ENCODE assay signal across 8 cellular contexts in the genomic region with DNA sequence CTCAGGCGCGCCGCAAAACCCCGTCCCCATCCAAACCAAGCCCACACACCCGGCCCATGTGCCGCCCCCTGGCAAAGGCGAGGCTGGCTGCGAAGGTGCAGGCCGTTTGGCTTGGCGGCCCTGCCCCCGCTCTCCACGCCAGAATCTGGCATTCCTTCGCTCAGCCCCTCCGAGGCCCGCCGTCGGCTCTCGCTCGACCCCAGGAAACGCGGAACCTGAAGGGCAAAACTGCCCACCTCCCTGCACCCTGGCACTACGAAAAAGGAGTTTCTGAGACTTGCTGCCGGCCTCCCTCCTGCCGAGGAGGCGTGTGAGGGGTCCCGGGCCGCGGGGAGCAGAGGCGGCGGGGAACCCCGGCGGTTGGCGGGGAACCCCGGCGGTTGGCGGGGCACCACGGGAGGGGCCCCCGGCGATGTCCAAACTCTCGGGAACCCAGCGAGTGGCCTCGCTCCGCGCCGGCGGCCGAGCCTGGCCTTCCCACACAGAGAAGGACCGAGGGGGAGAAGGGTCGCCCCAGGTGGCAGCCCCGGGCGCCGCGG. TPM values are rescaled to one million over a fixed set of nuclear protein-coding genes. Genes with fewer than 3 reads are reported as not detected.
A peak's percentile ranks its signal among the peaks of the same experiment; 100 is the strongest.
DNase-seq lines count a peak whose midpoint lies in the region; ATAC-seq and TF ChIP-seq lines count a peak whose summit lies in the region.
"Not testable (repeated sequence)": the region's sequence is repeated elsewhere in the genome, so short reads cannot be mapped to it uniquely, and the experiment has no call there.

No MANE protein-coding gene starts in this region.

- not testable (repeated sequence) for TF ChIP-seq CTCF in GM23338 (conservative IDR thresholded peaks at IDR 0.05; ENCODE audit: low read depth in 2 of 2); SK-N-SH (IDR thresholded peaks at IDR 0.05); mammary epithelial cell (conservative IDR thresholded peaks at IDR 0.05 in 1 of 2, IDR thresholded peaks at IDR 0.05 in 1 of 2; ENCODE audit: extremely low read depth in 1 of 2, insufficient read depth in 1 of 2, low read depth in 1 of 2, low read length in 2 of 2); mucosa of descending colon (IDR thresholded peaks at IDR 0.05); upper lobe of right lung (IDR thresholded peaks at IDR 0.05)

- not testable (repeated sequence) for H3K9ac ChIP-seq in SK-N-SH
- H3K9ac ChIP-seq in mammary epithelial cell (ENCODE audit: insufficient read depth, low read length) (peak overlapping the region; percentile 32), skeletal muscle tissue (ENCODE audit: low read depth in 1 of 3, low read length in 3 of 3) (peak overlapping the region in 2 of 3 donors; percentile 23 to 62)

- TF ChIP-seq EP300 in SK-N-SH (IDR thresholded peaks at IDR 0.05; ENCODE audit: borderline replicate concordance in 1 of 2, low read depth in 1 of 2, low read length in 1 of 2) = not testable (repeated sequence)

- H3K4me2 ChIP-seq in GM23338 = peak overlapping the region; percentile 73; the same call in 1 of the 2 replicates
- H3K4me2 ChIP-seq in SK-N-SH = 0 out of 2 replicates have a peak overlapping the region, but pooled peaks have one; percentile 33
- not testable (repeated sequence) for H3K4me2 ChIP-seq in mammary epithelial cell (ENCODE audit: insufficient read depth, low read depth, low read length)

- no CpG with 5 or more reads among the region's 53 CpGs for WGBS in SK-N-SH (ENCODE audit: low lambda C conversion rate)
- no CpG with 5 or more reads among the region's 53 CpGs for WGBS in mammary epithelial cell (ENCODE audit: low coverage, missing lambda C conversion rate)

- H3K27ac Mint-ChIP-seq in GM23338 = not testable (repeated sequence)

- not testable (repeated sequence) for H3K9me2 ChIP-seq in GM23338 (ENCODE audit: insufficient read depth); SK-N-SH

- peak overlapping the region; percentile 66 for H3K4me3 Mint-ChIP-seq in GM23338

- not testable (repeated sequence) for H3K27ac ChIP-seq in GM23338 (ENCODE audit: low read depth); SK-N-SH (ENCODE audit: low read depth in 2 of 2, low read length in 1 of 2); mammary epithelial cell (ENCODE audit: insufficient read depth, low read depth, low read length); upper lobe of right lung
- peak overlapping the region; percentile 51 for H3K27ac ChIP-seq in skeletal muscle tissue (ENCODE audit: low read depth, low read length)

- intact Hi-C loops in mammary epithelial cell (cut with micrococcal nuclease); Right ventricle myocardium superior (cut with DNase I); mucosa of descending colon (cut with DNase I, micrococcal nuclease); upper lobe of right lung (cut with DNase I): not testable (repeated sequence)

- not testable (repeated sequence) for H4K20me1 ChIP-seq in GM23338 (replicated peaks; ENCODE audit: insufficient read depth); SK-N-SH (ENCODE audit: insufficient read depth); mammary epithelial cell (ENCODE audit: insufficient read depth, low read length)

- H3K4me1 Mint-ChIP-seq in GM23338 = not testable (repeated sequence)

- H3K27me3 ChIP-seq in GM23338 (ENCODE audit: insufficient read depth); SK-N-SH (ENCODE audit: insufficient read depth); mammary epithelial cell (ENCODE audit: insufficient read depth, low read length); skeletal muscle tissue (ENCODE audit: control insufficient read depth in 3 of 3, insufficient read depth in 3 of 3, low read length in 3 of 3); upper lobe of right lung: not testable (repeated sequence)

- not testable (repeated sequence) for H3K4me1 ChIP-seq in GM23338 (ENCODE audit: insufficient read depth); SK-N-SH (ENCODE audit: control insufficient read depth in 1 of 2, insufficient read depth in 2 of 2, low read depth in 1 of 2, low read length in 1 of 2); mammary epithelial cell (ENCODE audit: insufficient read depth, low read length); mucosa of descending colon (ENCODE audit: low read depth); skeletal muscle tissue (ENCODE audit: control insufficient read depth in 3 of 3, insufficient read depth in 3 of 3, low read length in 3 of 3); upper lobe of right lung

- H3K9me3 Mint-ChIP-seq in GM23338 = not testable (repeated sequence)

- dilution Hi-C loops in mammary epithelial cell (cut with HindIII; ENCODE audit: low sequenced_read_pairs) = not testable (repeated sequence)

- DNase-seq in GM23338 (ENCODE audit: low spot score); SK-N-SH; mammary epithelial cell: not testable (repeated sequence)
- DNase-seq in activated T-cell treated with anti-CD3 and anti-CD28 coated beads for 4 hours = peak; percentile 1
- peak; percentile 33 for DNase-seq in Right ventricle myocardium superior
- peak; percentile 1 to 54 (median 39) for DNase-seq in mucosa of descending colon
- peak; percentile 57 for DNase-seq in upper lobe of right lung

- H3K36me3 ChIP-seq in GM23338 (ENCODE audit: insufficient read depth); SK-N-SH (replicated peaks in 1 of 2; ENCODE audit: control insufficient read depth in 1 of 2, insufficient read depth in 2 of 2, low read length in 1 of 2); mammary epithelial cell (ENCODE audit: insufficient read depth, low read length); mucosa of descending colon (ENCODE audit: low read depth); skeletal muscle tissue (ENCODE audit: control insufficient read depth in 3 of 3, insufficient read depth in 3 of 3, low read length in 3 of 3); upper lobe of right lung: not testable (repeated sequence)

- not testable (repeated sequence) for H2AFZ ChIP-seq in GM23338; SK-N-SH (ENCODE audit: low read depth); mammary epithelial cell (ENCODE audit: low read depth, low read length)

- not testable (repeated sequence) for H3F3A ChIP-seq in GM23338 (replicated peaks; ENCODE audit: low read depth); SK-N-SH (replicated peaks; ENCODE audit: insufficient read depth)

- not testable (repeated sequence) for H3K36me3 Mint-ChIP-seq in GM23338 (ENCODE audit: low read depth)

- H3K4me3 ChIP-seq in GM23338 = peak overlapping the region; percentile 56
- peak overlapping the region; percentile 43 to 52 for H3K4me3 ChIP-seq in SK-N-SH (ENCODE audit: low read depth in 2 of 2, low read length in 1 of 2)
- peak overlapping the region in 2 of 3 experiments; percentile 51 for H3K4me3 ChIP-seq in mammary epithelial cell (replicated peaks in 1 of 3; ENCODE audit: insufficient read depth in 1 of 3, low read depth in 2 of 3, low read length in 3 of 3)
- peak overlapping the region; percentile 36 for H3K4me3 ChIP-seq in mucosa of descending colon
- H3K4me3 ChIP-seq in skeletal muscle tissue (ENCODE audit: low read length in 3 of 3) = peak overlapping the region in 2 of 3 donors; percentile 49 to 58
- H3K4me3 ChIP-seq in upper lobe of right lung = peak overlapping the region; percentile 44

- not testable (repeated sequence) for TF ChIP-seq RAD21 in SK-N-SH (IDR thresholded peaks at IDR 0.05; ENCODE audit: low read length)

- not testable (repeated sequence) for H3K79me2 ChIP-seq in GM23338 (replicated peaks; ENCODE audit: insufficient read depth); SK-N-SH (ENCODE audit: insufficient read depth); mammary epithelial cell (ENCODE audit: insufficient read depth, low read length)

- H3K9me3 ChIP-seq in SK-N-SH; mammary epithelial cell (replicated peaks; ENCODE audit: insufficient read depth, low read length); mucosa of descending colon; skeletal muscle tissue (ENCODE audit: control insufficient read depth in 3 of 3, low read length in 3 of 3); upper lobe of right lung: not testable (repeated sequence)

- POLR2A ChIA-PET in SK-N-SH (lab: Yijun Ruan, JAX) = not testable (repeated sequence)

- ATAC-seq in GM23338 = peak; percentile 50; the same call in 2 of the 3 replicates
- peak; percentile 60 for ATAC-seq in Right ventricle myocardium superior (ENCODE audit: poor library complexity)
- peak; percentile 48 for ATAC-seq in mucosa of descending colon
- ATAC-seq in upper lobe of right lung = not testable (repeated sequence)

- CTCF ChIA-PET in SK-N-SH (lab: Yijun Ruan, JAX); mammary epithelial cell (lab: Charles Lee; ENCODE audit: low non-redundant PET): not testable (repeated sequence)

- not testable (repeated sequence) for H3K27me3 Mint-ChIP-seq in GM23338 (ENCODE audit: insufficient read depth, low read depth, poor library complexity)

- BruUV-seq in mammary epithelial cell (replicated peaks; lab: Mats Ljungman, UMichigan) = TSS peak; percentile 94

- in situ Hi-C loops in mammary epithelial cell (cut with MboI; ENCODE audit: low sequenced_read_pairs in 2 of 2) = not testable (repeated sequence)

RNA-seq across cellular contexts. Expression of a gene that starts 0.6 kb away (rescaled TPM):
- total RNA-seq in GM23338 (2014; rRNA removed; shearing (Covaris generic)) = 12.1 and 13.4 TPM in 2 replicates
- polyA plus RNA-seq in GM23338 (2016; fragmentation: Nextera tagmentation; extraction: Ambion mirVana) (3.6 and 5.1 TPM in 2 replicates), SK-N-SH (2012; rRNA removed) (7.2 and 9.4 TPM in 2 replicates), mammary epithelial cell (40.0 TPM)
- polyA plus RNA-seq in SK-N-SH (2012; cell fraction: cytosol; rRNA removed) = 5.3 and 6.8 TPM in 2 replicates
- 7.8 and 9.1 TPM in 2 replicates for polyA plus RNA-seq in SK-N-SH (2012; cell fraction: nucleus; rRNA removed)
- total RNA-seq in mammary epithelial cell (10 to 100 TPM; 61.8 to 69.7 TPM), Right ventricle myocardium superior (7.2 TPM), mucosa of descending colon (10 to 100 TPM; 35.6 to 42.0 (median 41.5) TPM), skeletal muscle tissue (40.7 TPM), upper lobe of right lung (41.3 TPM)
- 72.8 TPM for polyA minus RNA-seq in mammary epithelial cell
